10 cellular contexts compared by ENCODE assay signal in the genomic region with DNA sequence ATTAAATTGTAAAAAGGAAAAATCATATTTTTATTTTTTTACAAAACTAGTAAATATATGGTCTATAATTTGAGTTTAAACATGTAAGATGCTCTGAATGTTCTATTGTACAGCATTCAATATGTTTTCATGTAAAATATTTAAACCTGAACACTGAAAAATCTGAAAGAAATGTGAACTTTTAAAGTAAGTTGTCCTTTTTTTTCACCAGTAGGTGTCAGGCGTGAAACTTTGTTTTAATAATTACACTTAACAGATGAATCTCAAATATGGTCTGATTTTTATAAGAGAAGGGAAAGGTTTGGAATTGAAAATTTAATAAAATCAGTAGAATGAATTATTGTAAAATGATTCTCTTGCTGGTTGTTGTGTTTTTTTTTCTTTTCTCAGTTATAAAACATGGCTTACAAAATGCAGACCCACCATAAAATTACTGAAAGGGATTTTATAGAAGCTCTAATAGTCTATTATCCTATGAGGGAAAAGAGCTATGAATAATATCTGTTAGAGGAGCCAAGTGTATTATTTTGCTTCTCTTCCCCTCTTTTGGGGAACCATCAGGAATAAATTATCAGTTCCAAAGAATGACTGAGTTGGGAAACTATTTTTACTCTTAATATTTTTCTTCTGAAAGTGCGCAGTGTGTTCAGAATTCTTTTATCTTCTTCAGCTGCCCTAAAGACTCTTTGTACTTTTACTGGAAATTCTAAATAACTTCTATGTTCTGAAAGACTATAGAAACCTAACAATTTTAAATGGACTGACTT.
DNase-seq lines count a peak whose midpoint lies in the region; TF ChIP-seq lines count a peak whose summit lies in the region.
"Had no signal": no experiment of that assay in that cellular context is flagged by ENCODE, and none has a peak within 500 bp of the region (broad histone marks: within the 10 kb centered on the region; RNA-seq: fewer than 3 reads in every experiment).

No MANE protein-coding gene starts in this region.

- peaks cover 26% of the 10 kb centered on the region for H3K27me3 Mint-ChIP-seq in endodermal cell (ENCODE audit: insufficient read depth)
- H3K27me3 Mint-ChIP-seq in progenitor cell of endocrine pancreas = no peaks in the 10 kb centered on the region
- H3K27me3 Mint-ChIP-seq in activated naive CD4-positive, alpha-beta T cell treated with anti-CD3 and anti-CD28 coated beads, Interleukin-2, amount 10 ng/mL, durations not matched to agents 7 days and 5 days = peaks cover 3% of the 10 kb centered on the region

- H3K4me3 ChIP-seq in Loucy (ENCODE audit: low read length, poor library complexity, severe bottlenecking) = no peak overlapping the region
- H3K4me3 ChIP-seq in endodermal cell (ENCODE audit: low read length) = no peak overlapping the region
- H3K4me3 ChIP-seq: HAP-1 had no signal

- H3K27ac ChIP-seq in endodermal cell (ENCODE audit: low read depth, low read length) = no peak overlapping the region

- no peaks in the 10 kb centered on the region for H3F3A ChIP-seq in Loucy (ENCODE audit: low read depth)

- H3K27ac Mint-ChIP-seq in endodermal cell = no peak overlapping the region
- H3K27ac Mint-ChIP-seq in progenitor cell of endocrine pancreas = no peak overlapping the region
- no peak overlapping the region for H3K27ac Mint-ChIP-seq in activated naive CD4-positive, alpha-beta T cell treated with anti-CD3 and anti-CD28 coated beads, Interleukin-2, amount 10 ng/mL, durations not matched to agents 7 days and 5 days
- H3K27ac Mint-ChIP-seq: stimulated activated effector memory CD8-positive, alpha-beta T cell treated with anti-CD3 and anti-CD28 coated beads, Interleukin-12 subunit alpha, Interleukin-12 subunit beta, amount 100 ng/mL, for 72 hours had no signal

- no peaks in the 10 kb centered on the region for H3K9me2 ChIP-seq in Loucy (replicated peaks; ENCODE audit: low read depth, low read length)

- H3K9ac ChIP-seq in Loucy (ENCODE audit: low read depth, low read length, poor library complexity, severe bottlenecking) = no peak overlapping the region
- H3K9ac ChIP-seq in endodermal cell (ENCODE audit: extremely low read depth, low read length, poor library complexity, severe bottlenecking) = no peak overlapping the region

- WGBS in endodermal cell (ENCODE audit: insufficient coverage in 1 of 2, insufficient read length in 1 of 2), 2 experiments = 93 to 100% methylated on average over 1 of the region's 2 CpGs

- H3K4me1 Mint-ChIP-seq in endodermal cell (peaks cover 8% of the 10 kb centered on the region), progenitor cell of endocrine pancreas (ENCODE audit: low read depth) (peaks cover 11% of the 10 kb centered on the region)
- H3K4me1 Mint-ChIP-seq in activated naive CD4-positive, alpha-beta T cell treated with anti-CD3 and anti-CD28 coated beads, Interleukin-2, amount 10 ng/mL, durations not matched to agents 7 days and 5 days = peaks cover 9% of the 10 kb centered on the region
- H3K4me1 Mint-ChIP-seq: stimulated activated effector memory CD8-positive, alpha-beta T cell treated with anti-CD3 and anti-CD28 coated beads, Interleukin-12 subunit alpha, Interleukin-12 subunit beta, amount 100 ng/mL, for 72 hours had no signal

- DNase-seq in ELR (ENCODE audit: low read depth) = peak; percentile 30
- no peak for DNase-seq in endodermal cell
- DNase-seq in progenitor cell of endocrine pancreas (ENCODE audit: low spot score, unreplicated experiment) = no peak
- no peak for DNase-seq in NCI-H446 treated with DMSO at 0.1 percent for 48 hours (lab: John Stamatoyannopoulos, UW)
- DNase-seq in activated naive CD4-positive, alpha-beta T cell treated with anti-CD3 and anti-CD28 coated beads, Interleukin-2, amount 10 ng/mL, durations not matched to agents 7 days and 5 days = no peak
- DNase-seq in 8988T = no peak
- DNase-seq: right cardiac atrium had no signal

- H3K27me3 ChIP-seq in Loucy (ENCODE audit: insufficient read depth, low read length, poor library complexity, severe bottlenecking) (no peaks in the 10 kb centered on the region), endodermal cell (ENCODE audit: control insufficient read depth, insufficient read depth, low read length, poor library complexity, severe bottlenecking) (peaks cover 12% of the 10 kb centered on the region)

- no peaks in the 10 kb centered on the region for H3K79me2 ChIP-seq in Loucy (ENCODE audit: insufficient read depth, low read length)

- no peaks in the 10 kb centered on the region for H3K36me3 ChIP-seq in Loucy (ENCODE audit: insufficient read depth, low read length)
- H3K36me3 ChIP-seq in endodermal cell (ENCODE audit: control insufficient read depth, insufficient read depth, low read length) = no peaks in the 10 kb centered on the region
- H3K36me3 ChIP-seq: HAP-1 had no signal

- CTCF ChIA-PET in activated naive CD4-positive, alpha-beta T cell treated with anti-CD3 and anti-CD28 coated beads, Interleukin-2, amount 10 ng/mL, durations not matched to agents 7 days and 5 days (lab: Charles Lee) = no interaction called here

- H3K9me3 ChIP-seq in Loucy (ENCODE audit: insufficient read depth, low read depth, low read length) (no peaks in the 10 kb centered on the region), endodermal cell (ENCODE audit: control insufficient read depth, low read length) (no peaks in the 10 kb centered on the region)
- H3K9me3 ChIP-seq: HAP-1 had no signal

- no peak overlapping the region for H3K4me2 ChIP-seq in Loucy (ENCODE audit: low read depth, low read length, poor library complexity, severe bottlenecking)

- H3K9me3 Mint-ChIP-seq in endodermal cell (no peaks in the 10 kb centered on the region), progenitor cell of endocrine pancreas (ENCODE audit: low read depth) (no peaks in the 10 kb centered on the region)
- no peaks in the 10 kb centered on the region for H3K9me3 Mint-ChIP-seq in activated naive CD4-positive, alpha-beta T cell treated with anti-CD3 and anti-CD28 coated beads, Interleukin-2, amount 10 ng/mL, durations not matched to agents 7 days and 5 days

- H3K4me1 ChIP-seq in Loucy (ENCODE audit: insufficient read depth, low read length, poor library complexity, severe bottlenecking) (no peaks in the 10 kb centered on the region), endodermal cell (ENCODE audit: control insufficient read depth, insufficient read depth, low read length) (no peaks in the 10 kb centered on the region)

- no peaks in the 10 kb centered on the region for H4K20me1 ChIP-seq in Loucy (ENCODE audit: insufficient read depth, low read length, poor library complexity, severe bottlenecking)

- peak; percentile 59 for TF ChIP-seq CTCF in Loucy (conservative IDR thresholded peaks at IDR 0.05; ENCODE audit: low read length)
- TF ChIP-seq CTCF in endodermal cell (conservative IDR thresholded peaks at IDR 0.05) = peak; percentile 71
- TF ChIP-seq CTCF in progenitor cell of endocrine pancreas (IDR thresholded peaks at IDR 0.05; ENCODE audit: unreplicated experiment) = peak; percentile 49

- H2AFZ ChIP-seq in Loucy (ENCODE audit: low read length) = no peak overlapping the region

- H3K36me3 Mint-ChIP-seq in endodermal cell (ENCODE audit: low read depth) (no peaks in the 10 kb centered on the region), progenitor cell of endocrine pancreas (ENCODE audit: insufficient read depth) (no peaks in the 10 kb centered on the region)
- H3K36me3 Mint-ChIP-seq in activated naive CD4-positive, alpha-beta T cell treated with anti-CD3 and anti-CD28 coated beads, Interleukin-2, amount 10 ng/mL, durations not matched to agents 7 days and 5 days = no peaks in the 10 kb centered on the region
- H3K36me3 Mint-ChIP-seq: stimulated activated effector memory CD8-positive, alpha-beta T cell treated with anti-CD3 and anti-CD28 coated beads, Interleukin-12 subunit alpha, Interleukin-12 subunit beta, amount 100 ng/mL, for 72 hours had no signal

- no peak overlapping the region for H3K4me3 Mint-ChIP-seq in endodermal cell
- no peak overlapping the region for H3K4me3 Mint-ChIP-seq in progenitor cell of endocrine pancreas (ENCODE audit: low read depth)
- no peak overlapping the region for H3K4me3 Mint-ChIP-seq in activated naive CD4-positive, alpha-beta T cell treated with anti-CD3 and anti-CD28 coated beads, Interleukin-2, amount 10 ng/mL, durations not matched to agents 7 days and 5 days
- H3K4me3 Mint-ChIP-seq: stimulated activated effector memory CD8-positive, alpha-beta T cell treated with anti-CD3 and anti-CD28 coated beads, Interleukin-12 subunit alpha, Interleukin-12 subunit beta, amount 100 ng/mL, for 72 hours had no signal
